ENCODE assay signal across 17 cellular contexts in the genomic region with DNA sequence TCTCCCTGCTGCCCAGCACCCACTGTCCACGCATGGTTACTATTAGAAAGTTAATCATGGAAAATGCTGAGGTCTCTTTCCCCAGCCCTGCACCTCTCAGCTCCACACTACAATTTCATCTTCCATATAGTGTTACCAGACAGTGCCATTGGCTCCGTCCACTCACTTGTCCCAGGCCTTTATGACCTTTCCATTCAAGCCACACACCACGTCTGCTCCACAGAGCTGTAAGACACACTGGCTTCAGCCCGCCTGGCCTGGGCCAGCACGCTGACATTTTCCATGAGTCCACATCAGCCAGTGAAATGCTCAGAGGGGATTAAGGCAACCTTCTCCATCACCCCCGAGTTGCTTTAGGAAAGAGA.
DNase-seq lines count a peak whose midpoint lies in the region; ATAC-seq and TF ChIP-seq lines count a peak whose summit lies in the region.
"Had no signal": no experiment of that assay in that cellular context is flagged by ENCODE, and none has a peak within 500 bp of the region (broad histone marks: within the 10 kb centered on the region; RNA-seq: fewer than 3 reads in every experiment).

No MANE protein-coding gene starts in this region.

- no peak overlapping the region for H3K4me3 ChIP-seq in neuronal stem cell (ENCODE audit: low read length in 2 of 2)
- H3K4me3 ChIP-seq in skeletal muscle tissue (ENCODE audit: low read length in 3 of 3): peak overlapping the region in 1 of 3 donors; percentile 35
- H3K4me3 ChIP-seq in right lobe of liver: no peak overlapping the region
- H3K4me3 ChIP-seq: A549 had no signal

- H2BK15ac ChIP-seq in neuronal stem cell (ENCODE audit: low read length): no peak overlapping the region

- no peak overlapping the region for H3K23ac ChIP-seq in neuronal stem cell (ENCODE audit: low read depth, low read length, poor library complexity)

- H3K4me2 ChIP-seq in neuronal stem cell (ENCODE audit: insufficient read depth, low read length, poor library complexity, severe bottlenecking): no peak overlapping the region
- H3K4me2 ChIP-seq: A549 had no signal

- intact Hi-C loops in right lobe of liver (cut with DNase I): no loop called here

- H3K27me3 ChIP-seq in neuronal stem cell (ENCODE audit: control insufficient read depth in 3 of 3, insufficient read depth in 3 of 3, low read depth in 1 of 3, low read length in 3 of 3) (peaks cover 0 to 6% (median 0%) of the 10 kb centered on the region in 3 experiments), skeletal muscle tissue (ENCODE audit: control insufficient read depth in 3 of 3, insufficient read depth in 3 of 3, low read length in 3 of 3) (no peaks in the 10 kb centered on the region), right lobe of liver (no peaks in the 10 kb centered on the region)

- no peaks in the 10 kb centered on the region for H3K4me1 Mint-ChIP-seq in stimulated activated naive CD8-positive, alpha-beta T cell treated with anti-CD3 and anti-CD28 coated beads, Interleukin-15, Interleukin-2, amounts not matched to agents 100 ng/mL and 50 ng/mL, for 24 hours (ENCODE audit: low read depth)

- H3K18ac ChIP-seq in neuronal stem cell (ENCODE audit: low read length): peak overlapping the region; percentile 88

- TF ChIP-seq CTCF in right lobe of liver (IDR thresholded peaks at IDR 0.05): no peak

- no peak overlapping the region for H2BK5ac ChIP-seq in neuronal stem cell (ENCODE audit: low read length)

- H3K9ac ChIP-seq in neuronal stem cell (ENCODE audit: low read depth, low read length, poor library complexity) (no peak overlapping the region), skeletal muscle tissue (ENCODE audit: low read depth in 1 of 3, low read length in 3 of 3) (no peak overlapping the region)

- no peak for TF ChIP-seq POLR2A in right lobe of liver (IDR thresholded peaks at IDR 0.05)

- H2BK12ac ChIP-seq in neuronal stem cell (ENCODE audit: low read length): no peak overlapping the region

- H3K36me3 Mint-ChIP-seq in stimulated activated naive CD8-positive, alpha-beta T cell treated with anti-CD3 and anti-CD28 coated beads, Interleukin-15, Interleukin-2, amounts not matched to agents 100 ng/mL and 50 ng/mL, for 24 hours (ENCODE audit: low read depth): no peaks in the 10 kb centered on the region

- H3K9me3 ChIP-seq in neuronal stem cell (replicated peaks in 1 of 2; ENCODE audit: control insufficient read depth in 2 of 2, insufficient read depth in 1 of 2, low read depth in 1 of 2, low read length in 2 of 2) (peaks cover 0 to 1% of the 10 kb centered on the region in 2 donors), skeletal muscle tissue (ENCODE audit: control insufficient read depth in 3 of 3, low read length in 3 of 3) (no peaks in the 10 kb centered on the region), right lobe of liver (no peaks in the 10 kb centered on the region)
- H3K9me3 ChIP-seq: A549, Caco-2 had no signal

- no peak overlapping the region for H3K4ac ChIP-seq in neuronal stem cell (ENCODE audit: low read length)

- H3K4me1 ChIP-seq in neuronal stem cell (ENCODE audit: control insufficient read depth in 2 of 2, insufficient read depth in 1 of 2, low read depth in 1 of 2, low read length in 2 of 2) (no peaks in the 10 kb centered on the region), skeletal muscle tissue (ENCODE audit: control insufficient read depth in 3 of 3, insufficient read depth in 3 of 3, low read length in 3 of 3) (peaks cover 18 to 62% (median 33%) of the 10 kb centered on the region in 3 donors), right lobe of liver (no peaks in the 10 kb centered on the region)
- H3K4me1 ChIP-seq: Caco-2 had no signal

- H3K36me3 ChIP-seq in neuronal stem cell (replicated peaks in 1 of 2; ENCODE audit: control insufficient read depth in 2 of 2, insufficient read depth in 2 of 2, low read length in 2 of 2): no peaks in the 10 kb centered on the region
- no peaks in the 10 kb centered on the region for H3K36me3 ChIP-seq in skeletal muscle tissue (ENCODE audit: control insufficient read depth in 3 of 3, insufficient read depth in 3 of 3, low read length in 3 of 3)
- no peaks in the 10 kb centered on the region for H3K36me3 ChIP-seq in right lobe of liver

- H3K14ac ChIP-seq in neuronal stem cell (ENCODE audit: low read length): no peak overlapping the region

- no CpG with 5 or more reads among the region's 6 CpGs for WGBS in neuronal stem cell (ENCODE audit: extremely low coverage in 2 of 2, insufficient read length in 2 of 2, insufficient replicate concordance in 1 of 2), 2 donors
- 79% methylated on average over 6 of the region's 6 CpGs for WGBS in right lobe of liver (ENCODE audit: insufficient coverage, low coverage, low lambda C conversion rate, missing lambda C conversion rate)

- peaks cover 4% of the 10 kb centered on the region for H3K9me3 Mint-ChIP-seq in stimulated activated naive CD8-positive, alpha-beta T cell treated with anti-CD3 and anti-CD28 coated beads, Interleukin-15, Interleukin-2, amounts not matched to agents 100 ng/mL and 50 ng/mL, for 24 hours
- H3K9me3 Mint-ChIP-seq: CD4-positive, alpha-beta T cell; HFFc6 had no signal

- no peak for DNase-seq in stimulated activated naive CD8-positive, alpha-beta T cell treated with anti-CD3 and anti-CD28 coated beads, Interleukin-15, Interleukin-2, amounts not matched to agents 100 U/mL and 50 U/mL, for 24 hours
- DNase-seq in neuronal stem cell (ENCODE audit: low spot score) (no peak), right lobe of liver (no peak), NCI-H128 (lab: John Stamatoyannopoulos, UW; ENCODE audit: unreplicated experiment) (no peak), NCI-H2107 (lab: John Stamatoyannopoulos, UW) (no peak)
- DNase-seq: AML-193; Caco-2; CD4-positive, alpha-beta T cell; GOT3; H7; HFFc6 had no signal

- H3K27ac ChIP-seq in neuronal stem cell (replicated peaks; ENCODE audit: low read length) (no peak overlapping the region), skeletal muscle tissue (ENCODE audit: low read depth, low read length) (peak overlapping the region; percentile 46), right lobe of liver (no peak overlapping the region)
- H3K27ac ChIP-seq: 22Rv1, C4-2B had no signal

- no peaks in the 10 kb centered on the region for H3K79me1 ChIP-seq in neuronal stem cell (ENCODE audit: low read depth, low read length)

- H4K91ac ChIP-seq in neuronal stem cell (ENCODE audit: low read depth, low read length, poor library complexity): no peak overlapping the region

- peak overlapping the region; percentile 59 for H3K27ac Mint-ChIP-seq in stimulated activated naive CD8-positive, alpha-beta T cell treated with anti-CD3 and anti-CD28 coated beads, Interleukin-15, Interleukin-2, amounts not matched to agents 100 ng/mL and 50 ng/mL, for 24 hours
- H3K27ac Mint-ChIP-seq: CD4-positive, alpha-beta T cell had no signal

- no peak for ATAC-seq in stimulated activated naive CD8-positive, alpha-beta T cell treated with anti-CD3 and anti-CD28 coated beads, Interleukin-15, Interleukin-2, amounts not matched to agents 100 U/mL and 50 U/mL, for 24 hours
- no peak for ATAC-seq in right lobe of liver
- ATAC-seq: A549, HCT116 had no signal

- no peak overlapping the region for H2AK5ac ChIP-seq in neuronal stem cell (ENCODE audit: low read depth, low read length)

- no peak overlapping the region for H4K8ac ChIP-seq in neuronal stem cell (ENCODE audit: low read depth, low read length)

- no peak overlapping the region for H3K4me3 Mint-ChIP-seq in stimulated activated naive CD8-positive, alpha-beta T cell treated with anti-CD3 and anti-CD28 coated beads, Interleukin-15, Interleukin-2, amounts not matched to agents 100 ng/mL and 50 ng/mL, for 24 hours
- H3K4me3 Mint-ChIP-seq: CD4-positive, alpha-beta T cell; HFFc6 had no signal

- no peak overlapping the region for H2BK120ac ChIP-seq in neuronal stem cell (ENCODE audit: low read depth, low read length)

- peaks cover 7% of the 10 kb centered on the region for H3K27me3 Mint-ChIP-seq in stimulated activated naive CD8-positive, alpha-beta T cell treated with anti-CD3 and anti-CD28 coated beads, Interleukin-15, Interleukin-2, amounts not matched to agents 100 ng/mL and 50 ng/mL, for 24 hours

- H2AFZ ChIP-seq in neuronal stem cell (ENCODE audit: low read length): no peak overlapping the region
